16 cellular contexts compared by ENCODE assay signal in the genomic region with DNA sequence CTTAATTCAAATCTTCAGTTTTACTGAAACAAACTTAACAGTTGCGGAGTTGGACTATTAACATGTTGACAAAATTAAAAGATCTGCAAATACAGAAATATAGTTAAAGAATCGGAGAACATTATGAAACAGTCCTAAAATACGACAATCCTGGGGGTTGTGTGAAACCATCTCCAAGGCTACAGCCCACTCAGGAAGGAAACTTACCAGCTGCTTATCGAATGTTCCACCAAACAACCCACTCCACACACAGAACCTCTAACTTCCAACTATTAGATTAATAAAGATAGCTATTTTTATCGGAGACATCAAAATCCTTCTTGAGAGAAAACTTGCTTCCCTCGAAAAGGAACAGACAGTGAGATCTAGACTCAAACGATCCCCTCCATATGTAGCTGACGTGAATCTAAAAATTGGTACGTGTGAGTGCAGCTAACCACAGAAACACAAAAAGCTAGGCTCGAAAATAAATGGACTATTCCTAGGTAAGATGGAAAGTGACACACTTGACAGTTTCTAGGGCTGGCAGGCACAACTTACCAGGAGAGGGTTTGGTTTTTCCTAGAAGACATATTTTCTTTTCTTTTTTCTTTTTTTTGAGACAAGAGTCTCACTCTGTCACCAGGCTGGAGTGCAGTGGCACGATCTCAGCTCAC. TPM values are rescaled to one million over a fixed set of nuclear protein-coding genes. Genes with fewer than 3 reads are reported as not detected.
A peak's percentile ranks its signal among the peaks of the same experiment; 100 is the strongest.
DNase-seq lines count a peak whose midpoint lies in the region; ATAC-seq, FAIRE-seq and TF ChIP-seq lines count a peak whose summit lies in the region.
"Had no signal": no experiment of that assay in that cellular context is flagged by ENCODE, and none has a peak within 500 bp of the region (broad histone marks: within the 10 kb centered on the region; RNA-seq: fewer than 3 reads in every experiment).

No MANE protein-coding gene starts in this region.

- BruUV-seq in GM12878 (replicated peaks; lab: Mats Ljungman, UMichigan), result TSS peak; percentile 4

- peaks cover 0 to 18% of the 10 kb centered on the region in 2 donors for H3K36me3 Mint-ChIP-seq in CD4-positive, alpha-beta memory T cell
- H3K36me3 Mint-ChIP-seq in natural killer cell, result no peaks in the 10 kb centered on the region

- no peak for TF ChIP-seq RAD21 in GM12878 (IDR thresholded peaks at IDR 0.05; ENCODE audit: insufficient read depth, low read depth, low read length)

- no peaks in the 10 kb centered on the region; the same call in 1 of the 2 replicates for H4K20me1 ChIP-seq in GM12878 (ENCODE audit: control insufficient read depth, insufficient read depth)

- TF ChIP-seq CTCF in GM12878 (IDR thresholded peaks at IDR 0.05 in 2 of 3, conservative IDR thresholded peaks at IDR 0.05 in 1 of 3; ENCODE audit: control insufficient read depth in 2 of 3, extremely low read depth in 1 of 3, insufficient read depth in 1 of 3, low read depth in 3 of 3, low read length in 3 of 3) (no peak), natural killer cell (IDR thresholded peaks at IDR 0.05) (no peak), colonic mucosa (IDR thresholded peaks at IDR 0.05) (no peak)

- peak overlapping the region in 5 of 8 donors; percentile 28 to 54 (median 37) for H3K4me3 Mint-ChIP-seq in CD4-positive, alpha-beta memory T cell
- H3K4me3 Mint-ChIP-seq in natural killer cell, result peak overlapping the region; percentile 73
- H3K4me3 Mint-ChIP-seq: neural crest cell had no signal

- no peak overlapping the region for H3K4me3 ChIP-seq in CD4-positive, alpha-beta memory T cell (ENCODE audit: low read length in 2 of 2)
- no peak overlapping the region for H3K4me3 ChIP-seq in GM12878
- H3K4me3 ChIP-seq in H7 (ENCODE audit: insufficient read depth, low read depth, low read length), result no peak overlapping the region
- no peak overlapping the region for H3K4me3 ChIP-seq in colonic mucosa
- H3K4me3 ChIP-seq: gastroesophageal sphincter, HAP-1 had no signal

- H3K79me2 ChIP-seq in GM12878 (ENCODE audit: control insufficient read depth, insufficient read depth, low read length), result peaks cover 36% of the 10 kb centered on the region

- ATAC-seq in GM12878 (no peak), natural killer cell (no peak)
- ATAC-seq: gastroesophageal sphincter had no signal

- no peaks in the 10 kb centered on the region for H3K36me3 ChIP-seq in CD4-positive, alpha-beta memory T cell (ENCODE audit: insufficient read depth, low read length)
- H3K36me3 ChIP-seq in GM12878 (ENCODE audit: control insufficient read depth in 2 of 2, insufficient read depth in 2 of 2, low read length in 1 of 2) (peaks cover 0 to 7% of the 10 kb centered on the region in 2 experiments; a peak in 2 of 4 replicates), H7 (replicated peaks; ENCODE audit: control insufficient read depth, insufficient read depth, low read length) (no peaks in the 10 kb centered on the region), colonic mucosa (no peaks in the 10 kb centered on the region)
- H3K36me3 ChIP-seq: gastroesophageal sphincter had no signal

- WGBS in GM12878 (ENCODE audit: insufficient coverage, insufficient replicate concordance, low lambda C conversion rate, missing lambda C conversion rate), result 70% methylated on average over 11 of the region's 11 CpGs

- H3K4me1 Mint-ChIP-seq in CD4-positive, alpha-beta memory T cell, result peaks cover 52 to 91% (median 74%) of the 10 kb centered on the region in 4 donors
- peaks cover 88 to 90% of the 10 kb centered on the region in 2 donors for H3K4me1 Mint-ChIP-seq in natural killer cell

- POLR2A ChIA-PET in CD4-positive, alpha-beta memory T cell (lab: Charles Lee; ENCODE audit: partially characterized antibody), result interaction anchor here (1.2 to 7.9 kb wide), 4 partner anchors 8 to 84 kb away, joined by 3 to 104 read pairs (median 11); partner anchors contain the start of genes ABCB9 and VPS37B
- POLR2A ChIA-PET in GM12878 (lab: Charles Lee), result interaction anchor here (1.2 to 5.6 kb wide), 5 partner anchors 9 to 17 kb away, joined by 3 to 25 read pairs (median 8); partner anchors contain the start of gene VPS37B

- RAD21 ChIA-PET in GM12878 (lab: Charles Lee; ENCODE audit: unreplicated experiment), result interaction anchor here (0.8 to 1.5 kb wide), 9 partner anchors 8 to 355 kb away, joined by 3 to 11 read pairs (median 3); no protein-coding TSS in a partner anchor

- peak overlapping the region; percentile 61 to 92 (median 77) for H3K27ac Mint-ChIP-seq in CD4-positive, alpha-beta memory T cell
- peak overlapping the region; percentile 69 to 81 for H3K27ac Mint-ChIP-seq in natural killer cell

- no peak overlapping the region for H2AFZ ChIP-seq in GM12878 (ENCODE audit: control insufficient read depth, low read depth, low read length)

- H3K9ac ChIP-seq in GM12878 (ENCODE audit: control insufficient read depth, insufficient read depth, low read length) (no peak overlapping the region), colonic mucosa (ENCODE audit: low read depth in 2 of 2, low read length in 2 of 2) (no peak overlapping the region)

- peaks cover 85% of the 10 kb centered on the region for H3K4me1 ChIP-seq in CD4-positive, alpha-beta memory T cell (ENCODE audit: insufficient read depth, low read length)
- H3K4me1 ChIP-seq in GM12878 (ENCODE audit: control insufficient read depth, insufficient read depth, low read length) (peaks cover 25% of the 10 kb centered on the region), colonic mucosa (peaks cover 22% of the 10 kb centered on the region)

- no peaks in the 10 kb centered on the region for H3K27me3 ChIP-seq in CD4-positive, alpha-beta memory T cell (ENCODE audit: insufficient read depth, low read length)
- H3K27me3 ChIP-seq in GM12878 (replicated peaks in 1 of 2; ENCODE audit: control insufficient read depth in 2 of 2, insufficient read depth in 2 of 2, low read length in 1 of 2) (no peaks in the 10 kb centered on the region; a peak in 1 of 4 replicates), H7 (ENCODE audit: control insufficient read depth, insufficient read depth, low read length) (peaks cover 6% of the 10 kb centered on the region; the same call in 1 of the 2 replicates), colonic mucosa (no peaks in the 10 kb centered on the region)
- H3K27me3 ChIP-seq: gastroesophageal sphincter had no signal

- H3K9me3 Mint-ChIP-seq in CD4-positive, alpha-beta memory T cell, result no peaks in the 10 kb centered on the region
- no peaks in the 10 kb centered on the region for H3K9me3 Mint-ChIP-seq in natural killer cell
- H3K9me3 Mint-ChIP-seq: neural crest cell had no signal

- TF ChIP-seq EP300 in GM12878 (IDR thresholded peaks at IDR 0.05; ENCODE audit: borderline replicate concordance in 1 of 2, control insufficient read depth in 1 of 2, low read depth in 2 of 2, low read length in 2 of 2), result no peak

- no peaks in the 10 kb centered on the region for H3K27me3 Mint-ChIP-seq in CD4-positive, alpha-beta memory T cell
- no peaks in the 10 kb centered on the region for H3K27me3 Mint-ChIP-seq in natural killer cell (ENCODE audit: low read depth in 2 of 2)

- CTCF ChIA-PET in CD4-positive, alpha-beta memory T cell (lab: Charles Lee; ENCODE audit: partially characterized antibody), result interaction anchor here (1.1 to 7.8 kb wide), 6 partner anchors 8 to 70 kb away, joined by 3 to 72 read pairs (median 8); no protein-coding TSS in a partner anchor
- CTCF ChIA-PET in GM12878 (lab: Yijun Ruan, JAX), result interaction anchor here (0.7 to 8.9 kb wide), 11 partner anchors 9 to 355 kb away, joined by 3 to 107 read pairs (median 4); partner anchors contain the start of gene VPS37B

- SMC1A ChIA-PET in GM12878 (lab: Charles Lee; ENCODE audit: uncharacterized antibody, unreplicated experiment), result interaction anchor here (0.7 to 5.5 kb wide), 12 partner anchors 8 to 130 kb away, joined by 3 to 31 read pairs (median 10); partner anchors contain the start of genes DENR and VPS37B

- DNase-seq in CD4-positive, alpha-beta memory T cell, result no peak
- DNase-seq in OCI-M1 (lab: John Stamatoyannopoulos, UW), result peak; percentile 58
- no peak for DNase-seq in GM12878 (ENCODE audit: low read depth, low spot score)
- DNase-seq in natural killer cell, result no peak
- no peak for DNase-seq in NCI-H446 treated with DMSO at 0.1 percent for 48 hours (lab: John Stamatoyannopoulos, UW)
- no peak for DNase-seq in H7
- DNase-seq in SKM-1 (lab: John Stamatoyannopoulos, UW; ENCODE audit: unreplicated experiment), result no peak
- no peak for DNase-seq in colonic mucosa
- DNase-seq: NCI-H1436 treated with DMSO at 0.1 percent for 48 hours, NCI-H2227 treated with DMSO at 0.1 percent for 48 hours, retina, SHP77 treated with DMSO at 0.1 percent for 48 hours, T-helper 9 cell had no signal

- TF ChIP-seq POLR2A in GM12878 (IDR thresholded peaks at IDR 0.05; ENCODE audit: low read depth, low read length), result no peak

- no peak for FAIRE-seq in GM12878 (lab: Jason Lieb, UNC)

- H3K4me2 ChIP-seq in GM12878 (ENCODE audit: control insufficient read depth, insufficient read depth), result peak overlapping the region; percentile 38; the same call in 1 of the 2 replicates

- H3K9me3 ChIP-seq in CD4-positive, alpha-beta memory T cell (ENCODE audit: control insufficient read depth in 1 of 2, low read length in 2 of 2), result no peaks in the 10 kb centered on the region
- H3K9me3 ChIP-seq in GM12878 (replicated peaks; ENCODE audit: control insufficient read depth, insufficient read depth, low read length) (no peaks in the 10 kb centered on the region), colonic mucosa (no peaks in the 10 kb centered on the region)
- H3K9me3 ChIP-seq: gastroesophageal sphincter, HAP-1 had no signal

- H3K27ac ChIP-seq in CD4-positive, alpha-beta memory T cell (ENCODE audit: low read depth, low read length), result no peak overlapping the region
- H3K27ac ChIP-seq in GM12878 (ENCODE audit: control insufficient read depth, insufficient read depth) (no peak overlapping the region), colonic mucosa (no peak overlapping the region)

- intact Hi-C loops in CD4-positive, alpha-beta memory T cell (cut with micrococcal nuclease), result no loop called here
- intact Hi-C loops in GM12878 (cut with micrococcal nuclease; ENCODE audit: unreplicated experiment), result loop anchor here (10.0 kb wide), 1 partner anchor 1892 kb away; no protein-coding TSS in a partner anchor
- intact Hi-C loops in natural killer cell (cut with micrococcal nuclease), result loop anchor here (5.0 kb wide), 1 partner anchor 69 kb away; no protein-coding TSS in a partner anchor
- intact Hi-C loops in colonic mucosa (cut with DNase I), result no loop called here

- in situ Hi-C loops in GM12878 (cut with MboI), result no loop called here

RNA-seq across cellular contexts. Expression of gene VPS37B, which starts 12.9 kb away (rescaled TPM):
- total RNA-seq in CD4-positive, alpha-beta memory T cell, result 10 to 100 TPM; 22.8 to 23.7 TPM
- 10 to 100 TPM; 18.8 to 21.6 TPM for polyA plus RNA-seq in CD4-positive, alpha-beta memory T cell
- 54.9 and 58.5 TPM in 2 replicates for total RNA-seq in GM12878 (2013; cell fraction: nucleolus; rRNA removed)
- total RNA-seq in GM12878 (2014; rRNA removed) (47.5 and 53.3 TPM in 2 replicates), GM12878 (2014; rRNA removed; fragmentation: Illumina TruSeq; extraction: Trizol) (22.3 and 26.5 TPM in 2 replicates), GM12878 (2021) (68.6 and 68.7 TPM in 2 replicates), natural killer cell (100 to 1,000 TPM; 142 to 167 (median 165) TPM), colonic mucosa (10 to 100 TPM; 64.8 to 73.5 TPM)
- 7.5 TPM for polyA plus RNA-seq in GM12878 (2011; ENCODE audit: low read depth)
- polyA plus RNA-seq in GM12878 (2011; rRNA removed) (11.7 and 13.0 TPM in 2 replicates), GM12878 (2014; fragmentation: Illumina TruSeq; extraction: Trizol) (20.1 and 29.5 TPM in 2 replicates), GM12878 (2014; fragmentation: Nextera tagmentation; extraction: Ambion mirVana) (1 to 10 TPM in 1 of 2 experiments, under 1 TPM in 1; 0.66 to 1.7 TPM), GM12878 (2014; rRNA removed) (54.0 and 63.8 TPM in 2 replicates), GM12878 (2016; fragmentation: Nextera tagmentation; extraction: Ambion mirVana) (10 to 100 TPM; 49.7 to 52.6 TPM)
- 22.7 and 26.9 TPM in 2 replicates for polyA plus RNA-seq in GM12878 (2011; cell fraction: cytosol; rRNA removed)
- polyA plus RNA-seq in GM12878 (2011; cell fraction: nucleus; rRNA removed), result 24.3 and 28.7 TPM in 2 replicates
- 18.5 and 21.4 TPM in 2 replicates for polyA plus RNA-seq in GM12878 (2012)
- polyA minus RNA-seq in GM12878 (2011; rRNA and poly(A)+ RNA removed), result 10.7 and 17.4 TPM in 2 replicates
- polyA minus RNA-seq in GM12878 (2011; cell fraction: cytosol; rRNA and poly(A)+ RNA removed), result 11.3 and 11.4 TPM in 2 replicates
- polyA minus RNA-seq in GM12878 (2011; cell fraction: nucleus; rRNA and poly(A)+ RNA removed), result 8.9 and 18.9 TPM in 2 replicates
- total RNA-seq in H7 (2014; rRNA removed; shearing (Covaris generic)), result 14.7 and 20.9 TPM in 2 replicates

RNA-seq across cellular contexts. Expression of gene HIP1R, which starts 47.8 kb away (rescaled TPM):
- total RNA-seq in CD4-positive, alpha-beta memory T cell, result 10 to 100 TPM; 87.7 to 88.3 TPM
- polyA plus RNA-seq in CD4-positive, alpha-beta memory T cell, result 10 to 100 TPM in 1 of 2 donors, 1 to 10 TPM in 1; 4.5 to 11.2 TPM
- 18.6 and 21.9 TPM in 2 replicates for total RNA-seq in GM12878 (2013; cell fraction: nucleolus; rRNA removed)
- total RNA-seq in GM12878 (2014; rRNA removed) (23.3 and 27.7 TPM in 2 replicates), GM12878 (2014; rRNA removed; fragmentation: Illumina TruSeq; extraction: Trizol) (6.9 and 10.2 TPM in 2 replicates), GM12878 (2021) (20.7 and 21.7 TPM in 2 replicates), natural killer cell (10 to 100 TPM; 78.6 to 93.1 (median 85.5) TPM), colonic mucosa (10 to 100 TPM; 42.6 to 74.2 TPM)
- polyA plus RNA-seq in GM12878 (2011; ENCODE audit: low read depth), result 3.2 TPM
- polyA plus RNA-seq in GM12878 (2011; rRNA removed) (1.1 and 1.6 TPM in 2 replicates), GM12878 (2014; fragmentation: Illumina TruSeq; extraction: Trizol) (3.4 and 10.4 TPM in 2 replicates), GM12878 (2014; fragmentation: Nextera tagmentation; extraction: Ambion mirVana) (under 1 TPM; 0.18 to 0.35 TPM), GM12878 (2014; rRNA removed) (19.9 and 20.8 TPM in 2 replicates), GM12878 (2016; fragmentation: Nextera tagmentation; extraction: Ambion mirVana) (10 to 100 TPM; 12.9 to 14.4 TPM)
- 1.1 and 3.2 TPM in 2 replicates for polyA plus RNA-seq in GM12878 (2011; cell fraction: cytosol; rRNA removed)
- 17.7 and 27.4 TPM in 2 replicates for polyA plus RNA-seq in GM12878 (2011; cell fraction: nucleus; rRNA removed)
- 5.7 and 6.6 TPM in 2 replicates for polyA plus RNA-seq in GM12878 (2012)
- 1.9 and 5.3 TPM in 2 replicates for polyA minus RNA-seq in GM12878 (2011; rRNA and poly(A)+ RNA removed)
- polyA minus RNA-seq in GM12878 (2011; cell fraction: cytosol; rRNA and poly(A)+ RNA removed), result 1.1 and 1.2 TPM in 2 replicates
- 3.9 and 4.6 TPM in 2 replicates for polyA minus RNA-seq in GM12878 (2011; cell fraction: nucleus; rRNA and poly(A)+ RNA removed)
- total RNA-seq in H7 (2014; rRNA removed; shearing (Covaris generic)), result 33.6 and 35.6 TPM in 2 replicates

Comparison
In these comparisons a context has a peak if more than half of its experiments do, and no peak if none do; other contexts are left out.
1. intact Hi-C loops: an anchor here in GM12878 (10.0 kb wide) and natural killer cell (5.0 kb wide); none called in CD4-positive, alpha-beta memory T cell and colonic mucosa.